Comparison of ENCODE assay signal across 39 cellular contexts in genomic region chr2:200102971-200103370, GRCh38.
"Had no signal": no experiment of that assay in that cellular context is flagged by ENCODE, and none has a peak within 500 bp of the region (broad histone marks: within the 10 kb centered on the region; RNA-seq: fewer than 3 reads in every experiment).

No MANE protein-coding gene starts in this region.

- DNase-seq: activated effector memory CD4-positive, alpha-beta T cell treated with anti-CD3 and anti-CD28 coated beads, Interleukin-2, amount 50 U/mL, for 16 hours; activated effector memory CD4-positive, alpha-beta T cell treated with Interleukin-2 at 50 U/mL for 16 hours; activated gamma-delta T cell; activated gamma-delta T cell treated with Interleukin-2 at 50 U/mL for 16 hours; activated naive CD4-positive, alpha-beta T cell; activated naive CD4-positive, alpha-beta T cell treated with anti-CD3 and anti-CD28 coated beads for 36 hours; activated naive CD4-positive, alpha-beta T cell treated with anti-CD3 and anti-CD28 coated beads, Interleukin-2, amount 10 ng/mL, durations not matched to agents 7 days and 5 days; activated naive CD4-positive, alpha-beta T cell treated with anti-CD3 and anti-CD28 coated beads, Interleukin-2, amount 50 U/mL, for 16 hours; activated naive CD4-positive, alpha-beta T cell treated with Interleukin-2 at 50 U/mL for 16 hours; activated naive CD8-positive, alpha-beta T cell treated with anti-CD3 and anti-CD28 coated beads for 36 hours; activated naive CD8-positive, alpha-beta T cell treated with anti-CD3 and anti-CD28 coated beads, Interleukin-2, amount 10 ng/mL, durations not matched to agents 7 days and 5 days; activated naive CD8-positive, alpha-beta T cell treated with anti-CD3 and anti-CD28 coated beads, Interleukin-2, amount 50 U/mL, for 24 hours; activated T-cell treated with anti-CD3 and anti-CD28 coated beads, Interleukin-2, amount 50 U/mL, for 1 hour; activated T-cell treated with anti-CD3 and anti-CD28 coated beads, Interleukin-2, amount 50 U/mL, for 24 hours; activated T-cell treated with anti-CD3 and anti-CD28 coated beads, Interleukin-2, amount 50 U/mL, for 4 hours; activated T-cell treated with anti-CD3 and anti-CD28 coated beads, Interleukin-2, amount 50 U/mL, for 48 hours; activated T-cell treated with anti-CD3 and anti-CD28 coated beads, Interleukin-2, amount 50 U/mL, for 72 hours; adrenal gland; amniotic stem cell; amygdala; anterior cingulate cortex; aorta; body of pancreas; brain microvascular endothelial cell; caudate nucleus; central memory CD4-positive, alpha-beta T cell; cerebellar nuclear complex had no signal

- H3K36me3 Mint-ChIP-seq: activated naive CD4-positive, alpha-beta T cell treated with anti-CD3 and anti-CD28 coated beads, Interleukin-2, amount 10 ng/mL, durations not matched to agents 7 days and 5 days; activated naive CD4-positive, alpha-beta T cell treated with anti-CD3 and anti-CD28 coated beads, Interleukin-2, amount 50 U/mL, for 24 hours; activated naive CD4-positive, alpha-beta T cell treated with anti-CD3 and anti-CD28 coated beads, Interleukin-2, amount 50 U/mL, for 72 hours; activated naive CD8-positive, alpha-beta T cell; activated naive CD8-positive, alpha-beta T cell treated with anti-CD3 and anti-CD28 coated beads for 36 hours; activated naive CD8-positive, alpha-beta T cell treated with anti-CD3 and anti-CD28 coated beads, Interleukin-2, amount 10 ng/mL, durations not matched to agents 7 days and 5 days; brain had no signal

- H3K4me3 ChIP-seq: adrenal gland, ascending aorta, body of pancreas, breast epithelium, cardiac muscle cell had no signal

- ATAC-seq: activated naive CD4-positive, alpha-beta T cell treated with anti-CD3 and anti-CD28 coated beads, Interleukin-2, amount 50 U/mL, for 72 hours; activated naive CD8-positive, alpha-beta T cell treated with anti-CD3 and anti-CD28 coated beads, Interleukin-2, amount 50 U/mL, for 24 hours; activated T-cell treated with anti-CD3 and anti-CD28 coated beads, Interleukin-2, amount 50 U/mL, for 4 hours; activated T-cell treated with anti-CD3 and anti-CD28 coated beads, Interleukin-2, amount 50 U/mL, for 72 hours; body of pancreas had no signal

- H3K9me3 Mint-ChIP-seq: activated naive CD4-positive, alpha-beta T cell treated with anti-CD3 and anti-CD28 coated beads for 36 hours; activated naive CD4-positive, alpha-beta T cell treated with anti-CD3 and anti-CD28 coated beads, Interleukin-2, amount 10 ng/mL, durations not matched to agents 7 days and 5 days; activated naive CD4-positive, alpha-beta T cell treated with anti-CD3 and anti-CD28 coated beads, Interleukin-2, amount 50 U/mL, for 24 hours; activated naive CD4-positive, alpha-beta T cell treated with anti-CD3 and anti-CD28 coated beads, Interleukin-2, amount 50 U/mL, for 72 hours; activated naive CD8-positive, alpha-beta T cell treated with anti-CD3 and anti-CD28 coated beads for 36 hours; activated naive CD8-positive, alpha-beta T cell treated with anti-CD3 and anti-CD28 coated beads, Interleukin-2, amount 10 ng/mL, durations not matched to agents 7 days and 5 days; activated naive CD8-positive, alpha-beta T cell treated with anti-CD3 and anti-CD28 coated beads, Interleukin-2, amount 50 U/mL, for 24 hours; activated T-cell treated with anti-CD3 and anti-CD28 coated beads, Interleukin-2, amount 50 U/mL, for 24 hours; activated T-cell treated with anti-CD3 and anti-CD28 coated beads, Interleukin-2, amount 50 U/mL, for 4 hours; activated T-cell treated with anti-CD3 and anti-CD28 coated beads, Interleukin-2, amount 50 U/mL, for 72 hours; activated T-helper 1 cell treated with anti-CD3 and anti-CD28 coated beads, Interleukin-12 subunit alpha, Interleukin-12 subunit beta, Interleukin-2, Interleukin-4 antibody, amounts not matched to agents 30 ng/mL and 10 ng/mL and 1 ng/mL, durations not matched to agents 14 hours and 24 hours and 36 hours; activated T-helper 2 cell treated with anti-CD3 and anti-CD28 coated beads, Interferon-gamma antibody, Interleukin-2, Interleukin-4, amounts not matched to agents 10 μg/mL and 5 μg/mL and 100 μg/mL, durations not matched to agents 14 hours and 24 hours and 36 hours; brain; central memory CD8-positive, alpha-beta T cell had no signal

- H3K36me3 ChIP-seq: adrenal gland, ascending aorta, brain microvascular endothelial cell, breast epithelium, cardiac muscle cell had no signal

- H3K27ac Mint-ChIP-seq: activated naive CD4-positive, alpha-beta T cell treated with anti-CD3 and anti-CD28 coated beads for 36 hours; activated naive CD4-positive, alpha-beta T cell treated with anti-CD3 and anti-CD28 coated beads, Interleukin-2, amount 10 ng/mL, durations not matched to agents 7 days and 5 days; activated naive CD4-positive, alpha-beta T cell treated with anti-CD3 and anti-CD28 coated beads, Interleukin-2, amount 50 U/mL, for 24 hours; activated naive CD4-positive, alpha-beta T cell treated with anti-CD3 and anti-CD28 coated beads, Interleukin-2, amount 50 U/mL, for 72 hours; activated naive CD8-positive, alpha-beta T cell; activated naive CD8-positive, alpha-beta T cell treated with anti-CD3 and anti-CD28 coated beads for 36 hours; activated naive CD8-positive, alpha-beta T cell treated with anti-CD3 and anti-CD28 coated beads, Interleukin-2, amount 10 ng/mL, durations not matched to agents 7 days and 5 days; activated naive CD8-positive, alpha-beta T cell treated with anti-CD3 and anti-CD28 coated beads, Interleukin-2, amount 50 U/mL, for 24 hours; activated T-cell treated with anti-CD3 and anti-CD28 coated beads, Interleukin-2, amount 50 U/mL, for 24 hours; activated T-cell treated with anti-CD3 and anti-CD28 coated beads, Interleukin-2, amount 50 U/mL, for 72 hours; activated T-helper 1 cell treated with anti-CD3 and anti-CD28 coated beads, Interleukin-12 subunit alpha, Interleukin-12 subunit beta, Interleukin-2, Interleukin-4 antibody, amounts not matched to agents 30 ng/mL and 10 ng/mL and 1 ng/mL, durations not matched to agents 14 hours and 24 hours and 36 hours; activated T-helper 2 cell treated with anti-CD3 and anti-CD28 coated beads, Interferon-gamma antibody, Interleukin-2, Interleukin-4, amounts not matched to agents 10 μg/mL and 5 μg/mL and 100 μg/mL, durations not matched to agents 14 hours and 24 hours and 36 hours; brain had no signal

- H3K4me1 Mint-ChIP-seq: activated naive CD4-positive, alpha-beta T cell treated with anti-CD3 and anti-CD28 coated beads, Interleukin-2, amount 10 ng/mL, durations not matched to agents 7 days and 5 days; activated naive CD4-positive, alpha-beta T cell treated with anti-CD3 and anti-CD28 coated beads, Interleukin-2, amount 50 U/mL, for 24 hours; activated naive CD8-positive, alpha-beta T cell treated with anti-CD3 and anti-CD28 coated beads for 36 hours; activated naive CD8-positive, alpha-beta T cell treated with anti-CD3 and anti-CD28 coated beads, Interleukin-2, amount 10 ng/mL, durations not matched to agents 7 days and 5 days; activated naive CD8-positive, alpha-beta T cell treated with anti-CD3 and anti-CD28 coated beads, Interleukin-2, amount 50 U/mL, for 24 hours; brain; central memory CD8-positive, alpha-beta T cell had no signal

- H3K9me3 ChIP-seq: adrenal gland, ascending aorta, body of pancreas, breast epithelium had no signal

- H3K27ac ChIP-seq: adrenal gland, ascending aorta, body of pancreas, brain microvascular endothelial cell, breast epithelium, cardiac muscle cell had no signal

- H3K4me3 Mint-ChIP-seq: activated naive CD4-positive, alpha-beta T cell treated with anti-CD3 and anti-CD28 coated beads for 36 hours; activated naive CD4-positive, alpha-beta T cell treated with anti-CD3 and anti-CD28 coated beads, Interleukin-2, amount 10 ng/mL, durations not matched to agents 7 days and 5 days; activated naive CD4-positive, alpha-beta T cell treated with anti-CD3 and anti-CD28 coated beads, Interleukin-2, amount 50 U/mL, for 24 hours; activated naive CD8-positive, alpha-beta T cell; activated naive CD8-positive, alpha-beta T cell treated with anti-CD3 and anti-CD28 coated beads for 36 hours; activated naive CD8-positive, alpha-beta T cell treated with anti-CD3 and anti-CD28 coated beads, Interleukin-2, amount 10 ng/mL, durations not matched to agents 7 days and 5 days; activated naive CD8-positive, alpha-beta T cell treated with anti-CD3 and anti-CD28 coated beads, Interleukin-2, amount 50 U/mL, for 24 hours; activated T-cell treated with anti-CD3 and anti-CD28 coated beads, Interleukin-2, amount 50 U/mL, for 24 hours; activated T-cell treated with anti-CD3 and anti-CD28 coated beads, Interleukin-2, amount 50 U/mL, for 4 hours; activated T-cell treated with anti-CD3 and anti-CD28 coated beads, Interleukin-2, amount 50 U/mL, for 72 hours; activated T-helper 1 cell treated with anti-CD3 and anti-CD28 coated beads, Interleukin-12 subunit alpha, Interleukin-12 subunit beta, Interleukin-2, Interleukin-4 antibody, amounts not matched to agents 30 ng/mL and 10 ng/mL and 1 ng/mL, durations not matched to agents 14 hours and 24 hours and 36 hours; brain; central memory CD8-positive, alpha-beta T cell had no signal

- H3K4me1 ChIP-seq: adrenal gland, ascending aorta, body of pancreas, breast epithelium had no signal

- FAIRE-seq: astrocyte, bronchial epithelial cell had no signal

- H3K27me3 Mint-ChIP-seq: brain had no signal

- H3K27me3 ChIP-seq: adrenal gland, ascending aorta, body of pancreas, brain microvascular endothelial cell, breast epithelium, cardiac muscle cell had no signal
